In genomic region chr7:134777470-134777869, GRCh38 we compare ENCODE assay signal across 20 cellular contexts. TPM values are rescaled to one million over a fixed set of nuclear protein-coding genes. Genes with fewer than 3 reads are reported as not detected.
A peak's percentile ranks its signal among the peaks of the same experiment; 100 is the strongest.
DNase-seq lines count a peak whose midpoint lies in the region; ATAC-seq, FAIRE-seq and TF ChIP-seq lines count a peak whose summit lies in the region.
"Had no signal": no experiment of that assay in that cellular context is flagged by ENCODE, and none has a peak within 500 bp of the region (broad histone marks: within the 10 kb centered on the region; RNA-seq: fewer than 3 reads in every experiment).

No MANE protein-coding gene starts in this region.

- peaks cover 1% of the 10 kb centered on the region; the same call in 1 of the 2 replicates for H3K36me3 ChIP-seq in HUES64 (ENCODE audit: insufficient read depth, low read length)
- H3K36me3 ChIP-seq in mammary epithelial cell (ENCODE audit: insufficient read depth, low read length), result no peaks in the 10 kb centered on the region
- H3K36me3 ChIP-seq in muscle layer of colon (ENCODE audit: insufficient read depth, low read length), result no peaks in the 10 kb centered on the region
- H3K36me3 ChIP-seq in thoracic aorta, result no peaks in the 10 kb centered on the region
- no peaks in the 10 kb centered on the region for H3K36me3 ChIP-seq in pancreas

- H3K4me2 ChIP-seq in mammary epithelial cell (ENCODE audit: insufficient read depth, low read depth, low read length), result no peak overlapping the region

- H3K4me1 ChIP-seq in HUES64 (ENCODE audit: insufficient read depth, low read length), result peaks cover 39% of the 10 kb centered on the region
- H3K4me1 ChIP-seq in mammary epithelial cell (ENCODE audit: insufficient read depth, low read length), result peaks cover 26% of the 10 kb centered on the region
- H3K4me1 ChIP-seq in muscle layer of colon (ENCODE audit: insufficient read depth, low read length), result peaks cover 19% of the 10 kb centered on the region
- peaks cover 15 to 20% of the 10 kb centered on the region in 2 donors for H3K4me1 ChIP-seq in thoracic aorta (ENCODE audit: control insufficient read depth in 1 of 2, low read depth in 2 of 2)
- H3K4me1 ChIP-seq in pancreas, result no peaks in the 10 kb centered on the region

- WGBS in HUES64, result 87% methylated on average over 3 of the region's 3 CpGs
- WGBS in mammary epithelial cell (ENCODE audit: low coverage, missing lambda C conversion rate), result 100% methylated on average over 3 of the region's 3 CpGs
- WGBS in pancreas, 2 donors, result 81 to 84% methylated on average over 3 of the region's 3 CpGs

- ATAC-seq in thoracic aorta (ENCODE audit: insufficient number of reproducible peaks, low FRiP score, low read depth) (no peak), GM21576 (IDR thresholded peaks at IDR 0.05; ENCODE audit: unreplicated experiment) (no peak), HG02885 (IDR thresholded peaks at IDR 0.05; ENCODE audit: poor library complexity, unreplicated experiment) (no peak), pancreas (no peak)
- ATAC-seq: natural killer cell treated with Interleukin-12 subunit alpha and Interleukin-12 subunit beta and Interleukin-15 and Interleukin-18, amount 100 ng/mL, for 72 hours had no signal

- TF ChIP-seq CTCF in mammary epithelial cell (conservative IDR thresholded peaks at IDR 0.05 in 1 of 2, IDR thresholded peaks at IDR 0.05 in 1 of 2; ENCODE audit: extremely low read depth in 1 of 2, insufficient read depth in 1 of 2, low read depth in 1 of 2, low read length in 2 of 2), result no peak
- no peak for TF ChIP-seq CTCF in thoracic aorta (IDR thresholded peaks at IDR 0.05)
- no peak for TF ChIP-seq CTCF in pancreas (IDR thresholded peaks at IDR 0.05)

- peak overlapping the region; percentile 77 for H2AFZ ChIP-seq in mammary epithelial cell (ENCODE audit: low read depth, low read length)

- H3K27ac ChIP-seq in HUES64 (ENCODE audit: low read depth, low read length), result peak overlapping the region; percentile 29
- peak overlapping the region; percentile 25 for H3K27ac ChIP-seq in mammary epithelial cell (ENCODE audit: insufficient read depth, low read depth, low read length)
- H3K27ac ChIP-seq in muscle layer of colon (ENCODE audit: low read depth, low read length), result peak overlapping the region; percentile 97
- H3K27ac ChIP-seq in thoracic aorta, result peak overlapping the region; percentile 93 to 99
- no peak overlapping the region for H3K27ac ChIP-seq in pancreas
- H3K27ac ChIP-seq: SK-N-MC had no signal

- H4K20me1 ChIP-seq in mammary epithelial cell (ENCODE audit: insufficient read depth, low read length), result no peaks in the 10 kb centered on the region

- CTCF ChIA-PET in mammary epithelial cell (lab: Charles Lee; ENCODE audit: low non-redundant PET), result no interaction called here

- in situ Hi-C loops in mammary epithelial cell (cut with MboI; ENCODE audit: low sequenced_read_pairs in 2 of 2), result no loop called here

- H3K9me3 ChIP-seq in HUES64 (ENCODE audit: insufficient read depth, low read depth, low read length) (no peaks in the 10 kb centered on the region), mammary epithelial cell (replicated peaks; ENCODE audit: insufficient read depth, low read length) (no peaks in the 10 kb centered on the region), muscle layer of colon (ENCODE audit: low read length) (no peaks in the 10 kb centered on the region), thoracic aorta (no peaks in the 10 kb centered on the region), pancreas (no peaks in the 10 kb centered on the region)
- H3K9me3 ChIP-seq: testis had no signal

- dilution Hi-C loops in mammary epithelial cell (cut with HindIII; ENCODE audit: low sequenced_read_pairs), result no loop called here

- intact Hi-C loops in mammary epithelial cell (cut with micrococcal nuclease) (loop anchor here (5.0 kb wide), 1 partner anchor 35 kb away; no protein-coding TSS in a partner anchor), pancreas (cut with DNase I) (no loop called here)

- no TSS peak for BruUV-seq in mammary epithelial cell (replicated peaks; lab: Mats Ljungman, UMichigan)

- DNase-seq in mammary epithelial cell (no peak), thoracic aorta (ENCODE audit: low spot score) (no peak), GF-D8 (lab: John Stamatoyannopoulos, UW) (no peak), pancreas (no peak)
- DNase-seq: activated CD4-positive, alpha-beta T cell treated with anti-CD3 and anti-CD28 coated beads, Interleukin-2, amount 10 ng/mL, durations not matched to agents 24 days and 14 days; activated naive CD4-positive, alpha-beta T cell treated with anti-CD3 and anti-CD28 coated beads, Interleukin-2, amount 50 U/mL, for 16 hours; DMS153; effector memory CD4-positive, alpha-beta T cell; H9; NCI-H187; NCI-H510A; retina; stimulated activated CD4-positive, alpha-beta T cell treated with anti-CD3 and anti-CD28 coated beads, Interleukin-2, amount 100 ng/mL, for 48 hours; testis had no signal

- H3K9ac ChIP-seq in HUES64 (ENCODE audit: low read depth, low read length) (no peak overlapping the region), mammary epithelial cell (ENCODE audit: insufficient read depth, low read length) (no peak overlapping the region), muscle layer of colon (ENCODE audit: low read length) (no peak overlapping the region)

- no peak for FAIRE-seq in pancreas (lab: Jason Lieb, UNC)

- H3K4me3 ChIP-seq in HUES64 (ENCODE audit: low read length) (no peak overlapping the region), mammary epithelial cell (replicated peaks in 1 of 3; ENCODE audit: insufficient read depth in 1 of 3, low read depth in 2 of 3, low read length in 3 of 3) (no peak overlapping the region), muscle layer of colon (ENCODE audit: low read depth in 1 of 2, low read length in 2 of 2) (peak overlapping the region in 1 of 2 donors; percentile 13), thoracic aorta (no peak overlapping the region), pancreas (no peak overlapping the region)
- H3K4me3 ChIP-seq: SK-N-MC, testis had no signal

- H3K27me3 ChIP-seq in HUES64 (ENCODE audit: insufficient read depth, low read length), result no peaks in the 10 kb centered on the region
- H3K27me3 ChIP-seq in mammary epithelial cell (ENCODE audit: insufficient read depth, low read length), result no peaks in the 10 kb centered on the region
- H3K27me3 ChIP-seq in muscle layer of colon (ENCODE audit: control insufficient read depth in 1 of 2, insufficient read depth in 2 of 2, low read length in 2 of 2), result no peaks in the 10 kb centered on the region
- H3K27me3 ChIP-seq in thoracic aorta (replicated peaks; ENCODE audit: insufficient read depth), result no peaks in the 10 kb centered on the region
- H3K27me3 ChIP-seq in pancreas, result no peaks in the 10 kb centered on the region
- H3K27me3 ChIP-seq: testis had no signal

- H3K79me2 ChIP-seq in mammary epithelial cell (ENCODE audit: insufficient read depth, low read length), result peaks cover 28% of the 10 kb centered on the region

RNA-seq across cellular contexts. Expression of gene CALD1, which starts 2.0 kb away (rescaled TPM):
- polyA plus RNA-seq in HUES64 (2013, experiment 1 of 2), result 122 TPM
- polyA plus RNA-seq in HUES64 (2013, experiment 2 of 2), result 141 TPM
- 100 to 1,000 TPM; 251 to 445 TPM for total RNA-seq in mammary epithelial cell
- 151 TPM for polyA plus RNA-seq in mammary epithelial cell
- 182 TPM for polyA minus RNA-seq in mammary epithelial cell
- total RNA-seq in thoracic aorta, result 1,000 to 10,000 TPM in 1 of 2 donors, 100 to 1,000 TPM in 1; 912 to 1,038 TPM
- total RNA-seq in pancreas, result 10 to 100 TPM; 17.0 to 85.8 (median 27.3) TPM
- polyA plus RNA-seq in pancreas, result 10 to 100 TPM; 35.1 to 35.3 TPM

Comparison
In these comparisons a context has a peak if more than half of its experiments do, and no peak if none do; other contexts are left out.
1. H3K27ac ChIP-seq: peak in HUES64 (single experiment), mammary epithelial cell (single experiment), muscle layer of colon (single experiment) and thoracic aorta (2 of 2); none in pancreas (0 of 4).